In the genomic region with DNA sequence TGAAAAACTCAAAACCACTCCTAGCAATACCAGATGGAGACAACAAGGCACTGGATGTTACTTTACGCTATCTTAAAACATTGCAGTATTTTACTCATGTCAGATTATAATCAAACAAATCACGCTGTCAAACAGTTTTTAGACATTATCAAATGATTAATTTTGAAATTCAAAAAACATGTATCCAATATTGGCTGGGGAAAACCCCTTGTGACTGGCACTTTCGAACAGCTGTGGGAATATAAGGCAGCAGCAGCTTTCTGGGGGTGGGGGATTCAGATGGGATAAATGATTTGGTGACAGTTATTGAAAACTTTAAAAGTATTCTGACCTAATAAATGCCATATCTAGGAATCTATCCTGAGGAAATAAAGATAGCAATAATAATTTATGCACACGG, we compare ENCODE assay signal across 24 cellular contexts.
"Had no signal": no experiment of that assay in that cellular context is flagged by ENCODE, and none has a peak within 500 bp of the region (broad histone marks: within the 10 kb centered on the region; RNA-seq: fewer than 3 reads in every experiment).

No MANE protein-coding gene starts in this region.

- DNase-seq: colonic mucosa; dermis blood vessel endothelial cell; effector memory CD8-positive, alpha-beta T cell; gastrocnemius medialis; head of caudate nucleus; kidney; mesenchymal stem cell; midbrain; naive thymus-derived CD8-positive, alpha-beta T cell; nephron progenitor cell; nucleus accumbens; psoas muscle; right cardiac atrium; spleen; stimulated activated CD4-positive, alpha-beta T cell treated with anti-CD3 and anti-CD28 coated beads, Interleukin-4, amount 100 ng/mL, for 4 hours; stimulated activated naive CD8-positive, alpha-beta T cell treated with anti-CD3 and anti-CD28 coated beads, Interleukin-15, Interleukin-2, amounts not matched to agents 100 U/mL and 50 U/mL, for 24 hours; substantia nigra; testis; tibial artery had no signal

- H3K27ac ChIP-seq: colonic mucosa, gastrocnemius medialis, psoas muscle, skin epidermis, spleen, testis, tibial artery had no signal

- H3K4me3 ChIP-seq: colonic mucosa, gastrocnemius medialis, lung, psoas muscle, skin epidermis, spleen, testis, tibial artery had no signal

- ATAC-seq: effector memory CD8-positive, alpha-beta T cell; gastrocnemius medialis; left lobe of liver; naive thymus-derived CD8-positive, alpha-beta T cell; psoas muscle; right cardiac atrium; stimulated activated memory B cell treated with anti-CD40 and anti-IgM and Interleukin-4, amounts not matched to agents 10 μg/mL and 1 μg/mL and 100 μg/mL, for 72 hours; stimulated activated naive CD8-positive, alpha-beta T cell treated with anti-CD3 and anti-CD28 coated beads, Interleukin-15, Interleukin-2, amounts not matched to agents 100 U/mL and 50 U/mL, for 24 hours had no signal

- H3K27me3 ChIP-seq: colonic mucosa, gastrocnemius medialis, spleen, testis, tibial artery had no signal

- H3K36me3 ChIP-seq: colonic mucosa, gastrocnemius medialis had no signal

- H3K9me3 ChIP-seq: colonic mucosa, gastrocnemius medialis, psoas muscle, spleen, testis, tibial artery had no signal

- FAIRE-seq: endometrium, kidney had no signal

- H3K4me1 ChIP-seq: colonic mucosa, testis had no signal
